9 cellular contexts compared by ENCODE assay signal in genomic region chr4:109303141-109303499, GRCh38. TPM values are rescaled to one million over a fixed set of nuclear protein-coding genes. Genes with fewer than 3 reads are reported as not detected.
DNase-seq lines count a peak whose midpoint lies in the region; ATAC-seq and TF ChIP-seq lines count a peak whose summit lies in the region.
"Had no signal": no experiment of that assay in that cellular context is flagged by ENCODE, and none has a peak within 500 bp of the region (broad histone marks: within the 10 kb centered on the region; RNA-seq: fewer than 3 reads in every experiment).

No MANE protein-coding gene starts in this region.

- no peaks in the 10 kb centered on the region for H3K36me3 Mint-ChIP-seq in activated CD4-positive, alpha-beta T cell treated with anti-CD3 and anti-CD28 coated beads for 36 hours (ENCODE audit: low read depth)

- peak overlapping the region in 1 of 2 donors; percentile 41 for H3K27ac ChIP-seq in thoracic aorta

- H3K4me3 ChIP-seq in astrocyte of the cerebellum (ENCODE audit: low read depth, low read length) (peak overlapping the region; percentile 54), kidney epithelial cell (ENCODE audit: low read depth, low read length) (peak overlapping the region; percentile 46), thoracic aorta (peak overlapping the region; percentile 86)

- peaks cover 13% of the 10 kb centered on the region for H3K4me1 Mint-ChIP-seq in activated CD4-positive, alpha-beta T cell treated with anti-CD3 and anti-CD28 coated beads for 36 hours

- H3K4me1 ChIP-seq in thoracic aorta (ENCODE audit: control insufficient read depth in 1 of 2, low read depth in 2 of 2), result peaks cover 11 to 18% of the 10 kb centered on the region in 2 donors

- DNase-seq in activated CD4-positive, alpha-beta T cell treated with anti-CD3 and anti-CD28 coated beads for 36 hours, result no peak
- DNase-seq in activated CD4-positive, alpha-beta T cell treated with anti-CD3 and anti-CD28 coated beads, Interleukin-2, amount 50 U/mL, for 1 hour, result no peak
- DNase-seq in astrocyte of the cerebellum (ENCODE audit: low read depth) (no peak), kidney epithelial cell (ENCODE audit: low read depth) (no peak), thoracic aorta (ENCODE audit: low spot score) (no peak), activated gamma-delta T cell (lab: John Stamatoyannopoulos, UW) (no peak), NOMO-1 treated with DMSO at 0.1 percent for 48 hours (lab: John Stamatoyannopoulos, UW; ENCODE audit: unreplicated experiment) (no peak)
- DNase-seq: DMS153 had no signal

- peaks cover 52% of the 10 kb centered on the region for H3K27me3 Mint-ChIP-seq in activated CD4-positive, alpha-beta T cell treated with anti-CD3 and anti-CD28 coated beads for 36 hours

- H3K27me3 ChIP-seq in kidney epithelial cell (ENCODE audit: control insufficient read depth, insufficient read depth, low read length), result peaks cover 7% of the 10 kb centered on the region
- H3K27me3 ChIP-seq in thoracic aorta (replicated peaks; ENCODE audit: insufficient read depth), result no peaks in the 10 kb centered on the region

- no peak overlapping the region for H3K27ac Mint-ChIP-seq in activated CD4-positive, alpha-beta T cell treated with anti-CD3 and anti-CD28 coated beads for 36 hours

- H3K4me3 Mint-ChIP-seq in activated CD4-positive, alpha-beta T cell treated with anti-CD3 and anti-CD28 coated beads for 36 hours, result peak overlapping the region; percentile 63

- intact Hi-C loops in activated CD4-positive, alpha-beta T cell treated with anti-CD3 and anti-CD28 coated beads for 36 hours (cut with DNase I, micrococcal nuclease), result no loop called here

- no peaks in the 10 kb centered on the region for H3K9me3 ChIP-seq in thoracic aorta

- CTCF ChIA-PET in activated CD4-positive, alpha-beta T cell treated with anti-CD3 and anti-CD28 coated beads for 36 hours (lab: Charles Lee), result interaction anchor here (0.7 to 0.8 kb wide), 3 partner anchors 10 to 437 kb away, joined by 3 to 4 read pairs (median 3); no protein-coding TSS in a partner anchor

- in situ Hi-C loops in astrocyte of the cerebellum (cut with HindIII; ENCODE audit: low sequenced_read_pairs), result no loop called here

- no peaks in the 10 kb centered on the region for H3K36me3 ChIP-seq in kidney epithelial cell (ENCODE audit: control insufficient read depth, insufficient read depth, low read length)
- no peaks in the 10 kb centered on the region for H3K36me3 ChIP-seq in thoracic aorta

- no peaks in the 10 kb centered on the region for H3K9me3 Mint-ChIP-seq in activated CD4-positive, alpha-beta T cell treated with anti-CD3 and anti-CD28 coated beads for 36 hours (ENCODE audit: low read depth)

- no peak for TF ChIP-seq CTCF in astrocyte of the cerebellum (IDR thresholded peaks at IDR 0.05; ENCODE audit: low read depth, low read length, missing control alignments)
- TF ChIP-seq CTCF in kidney epithelial cell (IDR thresholded peaks at IDR 0.05; ENCODE audit: insufficient read depth, low read length, poor library complexity, severe bottlenecking), result no peak
- TF ChIP-seq CTCF in thoracic aorta (IDR thresholded peaks at IDR 0.05), result no peak

- ATAC-seq in activated CD4-positive, alpha-beta T cell treated with anti-CD3 and anti-CD28 coated beads for 36 hours, result no peak
- ATAC-seq in thoracic aorta (ENCODE audit: insufficient number of reproducible peaks, low FRiP score, low read depth) (peak; percentile 47), HG02938 (IDR thresholded peaks at IDR 0.05; ENCODE audit: unreplicated experiment) (no peak)

- POLR2A ChIA-PET in activated CD4-positive, alpha-beta T cell treated with anti-CD3 and anti-CD28 coated beads for 36 hours (lab: Charles Lee), result no interaction called here

RNA-seq across cellular contexts. Expression of gene COL25A1, which starts 0.7 kb away (rescaled TPM):
- not detected for total RNA-seq in activated CD4-positive, alpha-beta T cell treated with anti-CD3 and anti-CD28 coated beads for 36 hours
- total RNA-seq in kidney epithelial cell (1.9 and 4.3 TPM in 2 replicates), thoracic aorta (under 1 TPM; 0.42 to 0.81 TPM)
